ENCODE assay signal across 23 cellular contexts in genomic region chr4:121353213-121353612, GRCh38. TPM values are rescaled to one million over a fixed set of nuclear protein-coding genes. Genes with fewer than 3 reads are reported as not detected.
"Had no signal": no experiment of that assay in that cellular context is flagged by ENCODE, and none has a peak within 500 bp of the region (broad histone marks: within the 10 kb centered on the region; RNA-seq: fewer than 3 reads in every experiment).

No MANE protein-coding gene starts in this region.

- H3K4me1 Mint-ChIP-seq: mesothelial cell of epicardium; natural killer cell; neural crest cell; stimulated activated naive B cell treated with anti-CD40 and anti-IgM and Interleukin-4, amounts not matched to agents 10 μg/mL and 1 μg/mL and 100 μg/mL, for 72 hours; stimulated activated naive CD8-positive, alpha-beta T cell treated with anti-CD3 and anti-CD28 coated beads, Interleukin-15, amount 100 ng/mL, for 72 hours had no signal

- DNase-seq: dorsolateral prefrontal cortex; effector CD8-positive, alpha-beta T cell; foreskin melanocyte; head of caudate nucleus; natural killer cell; posterior cingulate gyrus; stimulated activated CD4-positive, alpha-beta T cell treated with anti-CD3 and anti-CD28 coated beads, Interleukin-2, amount 100 ng/mL, for 24 hours; stimulated activated CD4-positive, alpha-beta T cell treated with anti-CD3 and anti-CD28 coated beads, Interleukin-4, amount 100 ng/mL, for 4 hours; stimulated activated naive B cell treated with anti-CD40 and anti-IgM and Interleukin-4, amounts not matched to agents 10 μg/mL and 1 μg/mL and 100 μg/mL, for 72 hours; stimulated activated naive CD8-positive, alpha-beta T cell treated with anti-CD3 and anti-CD28 coated beads, Interleukin-15, amount 100 ng/mL, for 72 hours; testis; upper lobe of right lung had no signal

- H3K79me2 ChIP-seq: hepatocyte had no signal

- H3K36me3 Mint-ChIP-seq: stimulated activated naive B cell treated with anti-CD40 and anti-IgM and Interleukin-4, amounts not matched to agents 10 μg/mL and 1 μg/mL and 100 μg/mL, for 72 hours had no signal

- ATAC-seq: natural killer cell; sciatic nerve; stimulated activated naive B cell treated with anti-CD40 and anti-IgM and Interleukin-4, amounts not matched to agents 10 μg/mL and 1 μg/mL and 100 μg/mL, for 72 hours; stimulated activated naive CD8-positive, alpha-beta T cell treated with anti-CD3 and anti-CD28 coated beads, Interleukin-15, amount 100 ng/mL, for 72 hours; upper lobe of right lung had no signal

- H3K9me3 ChIP-seq: testis, upper lobe of right lung, vagina had no signal

- H3K4me2 ChIP-seq: hepatocyte had no signal

- H3K27me3 Mint-ChIP-seq: stimulated activated naive B cell treated with anti-CD40 and anti-IgM and Interleukin-4, amounts not matched to agents 10 μg/mL and 1 μg/mL and 100 μg/mL, for 72 hours had no signal

- H2AFZ ChIP-seq: hepatocyte had no signal

- H3K36me3 ChIP-seq: tibial nerve, upper lobe of right lung, vagina had no signal

- H3K4me3 ChIP-seq: dorsolateral prefrontal cortex, hepatocyte, skin epidermis, testis, tibial nerve, upper lobe of right lung, vagina had no signal

- H3K27me3 ChIP-seq: hepatocyte, testis, tibial nerve, upper lobe of right lung, vagina had no signal

- H3K27ac Mint-ChIP-seq: mesothelial cell of epicardium; natural killer cell; stimulated activated naive B cell treated with anti-CD40 and anti-IgM and Interleukin-4, amounts not matched to agents 10 μg/mL and 1 μg/mL and 100 μg/mL, for 72 hours; stimulated activated naive CD8-positive, alpha-beta T cell treated with anti-CD3 and anti-CD28 coated beads, Interleukin-15, amount 100 ng/mL, for 72 hours had no signal

- H3K4me1 ChIP-seq: testis, tibial nerve, upper lobe of right lung, vagina had no signal

- H3K27ac ChIP-seq: dorsolateral prefrontal cortex, hepatocyte, skin epidermis, testis, tibial nerve, upper lobe of right lung, vagina had no signal

- H3K4me3 Mint-ChIP-seq: mesothelial cell of epicardium; natural killer cell; neural crest cell; stimulated activated naive B cell treated with anti-CD40 and anti-IgM and Interleukin-4, amounts not matched to agents 10 μg/mL and 1 μg/mL and 100 μg/mL, for 72 hours; stimulated activated naive CD8-positive, alpha-beta T cell treated with anti-CD3 and anti-CD28 coated beads, Interleukin-15, amount 100 ng/mL, for 72 hours had no signal

RNA-seq across cellular contexts. Expression of gene QRFPR, which starts 27.6 kb away (rescaled TPM):
- total RNA-seq: lower leg skin, mesothelial cell of epicardium, myocyte, natural killer cell, osteocyte, pulmonary artery endothelial cell, sciatic nerve, tibial nerve, vagina had no signal
- polyA plus RNA-seq: hepatocyte had no signal
